ENCODE assay signal across 18 cellular contexts in genomic region chr11:2926611-2927492, GRCh38. TPM values are rescaled to one million over a fixed set of nuclear protein-coding genes. Genes with fewer than 3 reads are reported as not detected.
DNase-seq lines count a peak whose midpoint lies in the region; ATAC-seq and TF ChIP-seq lines count a peak whose summit lies in the region.
"Had no signal": no experiment of that assay in that cellular context is flagged by ENCODE, and none has a peak within 500 bp of the region (broad histone marks: within the 10 kb centered on the region; RNA-seq: fewer than 3 reads in every experiment).

No MANE protein-coding gene starts in this region.

- H3K79me1 ChIP-seq in mesenchymal stem cell (replicated peaks; ENCODE audit: low read length, poor library complexity, severe bottlenecking): peaks cover 4% of the 10 kb centered on the region

- no peaks in the 10 kb centered on the region for H3K9me3 ChIP-seq in mesenchymal stem cell (ENCODE audit: control insufficient read depth, low read length)
- H3K9me3 ChIP-seq: HAP-1, sigmoid colon had no signal

- H3K36me3 ChIP-seq in brain microvascular endothelial cell (replicated peaks): no peaks in the 10 kb centered on the region
- peaks cover 0 to 23% of the 10 kb centered on the region in 2 experiments for H3K36me3 ChIP-seq in mesenchymal stem cell (ENCODE audit: control insufficient read depth in 1 of 2, insufficient read depth in 2 of 2, low read depth in 1 of 2, low read length in 2 of 2)
- H3K36me3 ChIP-seq: HAP-1, neural progenitor cell, sigmoid colon had no signal

- H3K27me3 ChIP-seq in brain microvascular endothelial cell (replicated peaks): no peaks in the 10 kb centered on the region
- no peaks in the 10 kb centered on the region for H3K27me3 ChIP-seq in mesenchymal stem cell (ENCODE audit: control insufficient read depth in 1 of 2, insufficient read depth in 1 of 2, low read length in 2 of 2)

- H3K27ac Mint-ChIP-seq in natural killer cell treated with Interleukin-12 subunit alpha and Interleukin-12 subunit beta and Interleukin-15 and Interleukin-18, amount 100 ng/mL, for 72 hours: no peak overlapping the region
- no peak overlapping the region for H3K27ac Mint-ChIP-seq in natural killer cell
- no peak overlapping the region for H3K27ac Mint-ChIP-seq in effector memory CD8-positive, alpha-beta T cell
- H3K27ac Mint-ChIP-seq: activated CD4-positive, alpha-beta T cell treated with anti-CD3 and anti-CD28 coated beads for 36 hours; neural progenitor cell had no signal

- peaks cover 9% of the 10 kb centered on the region in 2 donors for H3K27me3 Mint-ChIP-seq in natural killer cell treated with Interleukin-12 subunit alpha and Interleukin-12 subunit beta and Interleukin-15 and Interleukin-18, amount 100 ng/mL, for 72 hours
- peaks cover 10 to 22% of the 10 kb centered on the region in 2 donors for H3K27me3 Mint-ChIP-seq in natural killer cell (ENCODE audit: low read depth in 2 of 2)
- H3K27me3 Mint-ChIP-seq in effector memory CD8-positive, alpha-beta T cell: peaks cover 6 to 35% of the 10 kb centered on the region in 2 donors

- H3K9me3 Mint-ChIP-seq in natural killer cell treated with Interleukin-12 subunit alpha and Interleukin-12 subunit beta and Interleukin-15 and Interleukin-18, amount 100 ng/mL, for 72 hours: no peaks in the 10 kb centered on the region
- H3K9me3 Mint-ChIP-seq in natural killer cell: no peaks in the 10 kb centered on the region
- H3K9me3 Mint-ChIP-seq in effector memory CD8-positive, alpha-beta T cell: no peaks in the 10 kb centered on the region

- no peak overlapping the region for H2BK12ac ChIP-seq in mesenchymal stem cell (ENCODE audit: low read length in 2 of 2)

- no peak for TF ChIP-seq CTCF in natural killer cell (IDR thresholded peaks at IDR 0.05)
- no peak for TF ChIP-seq CTCF in brain microvascular endothelial cell (IDR thresholded peaks at IDR 0.05; ENCODE audit: low read depth, low read length, missing control alignments)

- no peak overlapping the region for H3K14ac ChIP-seq in mesenchymal stem cell (ENCODE audit: low read length in 2 of 2)

- H2BK5ac ChIP-seq in mesenchymal stem cell (ENCODE audit: low read depth, low read length, poor library complexity, severe bottlenecking): no peak overlapping the region

- H3K4me3 ChIP-seq in brain microvascular endothelial cell (ENCODE audit: low read depth, low read length) (peak overlapping the region; percentile 87), mesenchymal stem cell (ENCODE audit: insufficient read depth in 1 of 2, low read depth in 1 of 2, low read length in 2 of 2) (no peak overlapping the region)
- H3K4me3 ChIP-seq: HAP-1, neural progenitor cell, sigmoid colon had no signal

- WGBS in mesenchymal stem cell: 95% methylated on average over 19 of the region's 19 CpGs

- no peak overlapping the region for H3K23ac ChIP-seq in mesenchymal stem cell (ENCODE audit: low read length in 2 of 2)

- H2AK5ac ChIP-seq in mesenchymal stem cell (ENCODE audit: low read length, severe bottlenecking): no peak overlapping the region

- no peak overlapping the region for H3K4me3 Mint-ChIP-seq in natural killer cell treated with Interleukin-12 subunit alpha and Interleukin-12 subunit beta and Interleukin-15 and Interleukin-18, amount 100 ng/mL, for 72 hours
- no peak overlapping the region for H3K4me3 Mint-ChIP-seq in natural killer cell
- peak overlapping the region in 1 of 2 donors; percentile 82 for H3K4me3 Mint-ChIP-seq in effector memory CD8-positive, alpha-beta T cell
- H3K4me3 Mint-ChIP-seq: activated CD4-positive, alpha-beta T cell treated with anti-CD3 and anti-CD28 coated beads for 36 hours had no signal

- no peak overlapping the region for H2AFZ ChIP-seq in mesenchymal stem cell (ENCODE audit: low read depth, low read length)
- H2AFZ ChIP-seq: neural progenitor cell had no signal

- no peak overlapping the region for H3K18ac ChIP-seq in mesenchymal stem cell (ENCODE audit: low read depth in 1 of 2, low read length in 2 of 2)

- H3K4me2 ChIP-seq in mesenchymal stem cell (ENCODE audit: low read length, poor library complexity, severe bottlenecking): peak overlapping the region; percentile 11
- H3K4me2 ChIP-seq: neural progenitor cell had no signal

- in situ Hi-C loops in brain microvascular endothelial cell (cut with HindIII; ENCODE audit: low pct_ligation_motif_present, low sequenced_read_pairs): no loop called here

- H2BK120ac ChIP-seq in mesenchymal stem cell (ENCODE audit: low read depth, low read length): no peak overlapping the region

- DNase-seq in natural killer cell treated with Interleukin-12 subunit alpha and Interleukin-12 subunit beta and Interleukin-15 and Interleukin-18, amount 100 ng/mL, for 72 hours (ENCODE audit: low spot score): peak; percentile 58
- DNase-seq in natural killer cell: no peak
- DNase-seq in brain microvascular endothelial cell: no peak
- no peak for DNase-seq in mesenchymal stem cell
- no peak for DNase-seq in effector memory CD8-positive, alpha-beta T cell
- no peak for DNase-seq in NCI-H1417 (lab: John Stamatoyannopoulos, UW)
- no peak for DNase-seq in RKO (ENCODE audit: low spot score)
- DNase-seq: activated CD4-positive, alpha-beta T cell treated with anti-CD3 and anti-CD28 coated beads for 36 hours; hippocampal formation; NCI-H187; NCI-H526; stimulated activated naive CD4-positive, alpha-beta T cell treated with Interleukin-2 at 50 U/mL for 16 hours had no signal

- H3K4ac ChIP-seq in mesenchymal stem cell (ENCODE audit: low read depth in 1 of 2, low read length in 2 of 2): no peak overlapping the region

- H3K36me3 Mint-ChIP-seq in natural killer cell treated with Interleukin-12 subunit alpha and Interleukin-12 subunit beta and Interleukin-15 and Interleukin-18, amount 100 ng/mL, for 72 hours: no peaks in the 10 kb centered on the region
- H3K36me3 Mint-ChIP-seq in natural killer cell: no peaks in the 10 kb centered on the region
- peaks cover 10% of the 10 kb centered on the region for H3K36me3 Mint-ChIP-seq in effector memory CD8-positive, alpha-beta T cell (ENCODE audit: insufficient read depth)
- H3K36me3 Mint-ChIP-seq: neural progenitor cell had no signal

- H3K27ac ChIP-seq in brain microvascular endothelial cell (no peak overlapping the region), mesenchymal stem cell (ENCODE audit: low read length, poor library complexity, severe bottlenecking) (no peak overlapping the region)
- H3K27ac ChIP-seq: neural progenitor cell, sigmoid colon had no signal

- no peak overlapping the region for H3K9ac ChIP-seq in mesenchymal stem cell (ENCODE audit: low read length)
- H3K9ac ChIP-seq: neural progenitor cell had no signal

- no peak overlapping the region for H4K91ac ChIP-seq in mesenchymal stem cell (ENCODE audit: low read length)

- H3K4me1 Mint-ChIP-seq in natural killer cell treated with Interleukin-12 subunit alpha and Interleukin-12 subunit beta and Interleukin-15 and Interleukin-18, amount 100 ng/mL, for 72 hours (ENCODE audit: low read depth in 2 of 2): peaks cover 20 to 22% of the 10 kb centered on the region in 2 donors
- peaks cover 17 to 23% of the 10 kb centered on the region in 2 donors for H3K4me1 Mint-ChIP-seq in natural killer cell
- H3K4me1 Mint-ChIP-seq in effector memory CD8-positive, alpha-beta T cell (ENCODE audit: low read depth in 2 of 2): peaks cover 15 to 18% of the 10 kb centered on the region in 2 donors

- H4K8ac ChIP-seq in mesenchymal stem cell (ENCODE audit: low read length): no peak overlapping the region

- H2BK15ac ChIP-seq in mesenchymal stem cell (ENCODE audit: low read depth, poor library complexity, severe bottlenecking): no peak overlapping the region

- peaks cover 38% of the 10 kb centered on the region for H3K4me1 ChIP-seq in mesenchymal stem cell (ENCODE audit: control insufficient read depth, insufficient read depth, low read depth, low read length)
- H3K4me1 ChIP-seq: HAP-1, neural progenitor cell had no signal

- no peak for ATAC-seq in natural killer cell treated with Interleukin-12 subunit alpha and Interleukin-12 subunit beta and Interleukin-15 and Interleukin-18, amount 100 ng/mL, for 72 hours
- ATAC-seq in natural killer cell: no peak
- no peak for ATAC-seq in effector memory CD8-positive, alpha-beta T cell (replicated peaks)
- no peak for ATAC-seq in activated CD4-positive, CD25-positive, alpha-beta regulatory T cell treated with anti-CD3 and anti-CD28 coated beads, Interleukin-2, amount 50 U/mL, for 24 hours
- ATAC-seq: activated CD4-positive, alpha-beta T cell treated with anti-CD3 and anti-CD28 coated beads for 36 hours; esophagus mucosa; T-helper 17 cell had no signal

- intact Hi-C loops in natural killer cell (cut with micrococcal nuclease): no loop called here

RNA-seq across cellular contexts. Expression of gene PHLDA2, which starts 2.4 kb away (rescaled TPM):
- 1 to 10 TPM; 3.0 to 4.5 TPM for total RNA-seq in natural killer cell treated with Interleukin-12 subunit alpha and Interleukin-12 subunit beta and Interleukin-15 and Interleukin-18, amount 100 ng/mL, for 72 hours
- total RNA-seq in natural killer cell: 1 to 10 TPM in 2 of 3 donors, under 1 TPM in 1; 0.79 to 3.2 (median 2.2) TPM
- 272 TPM for polyA plus RNA-seq in mesenchymal stem cell (2013, experiment 1 of 2)
- polyA plus RNA-seq in mesenchymal stem cell (2013, experiment 2 of 2): 276 TPM

RNA-seq across cellular contexts. Expression of gene CDKN1C, which starts 41.3 kb away (rescaled TPM):
- 1 to 10 TPM; 1.2 to 2.0 TPM for total RNA-seq in natural killer cell treated with Interleukin-12 subunit alpha and Interleukin-12 subunit beta and Interleukin-15 and Interleukin-18, amount 100 ng/mL, for 72 hours
- total RNA-seq in natural killer cell: 10 to 100 TPM in 1 of 3 donors, 1 to 10 TPM in 2; 2.6 to 27.9 (median 6.3) TPM
- polyA plus RNA-seq in mesenchymal stem cell (2013, experiment 1 of 2): 29.4 TPM
- 31.0 TPM for polyA plus RNA-seq in mesenchymal stem cell (2013, experiment 2 of 2)
